8 cellular contexts compared by ENCODE assay signal in genomic region chr2:233354971-233355574, GRCh38. TPM values are rescaled to one million over a fixed set of nuclear protein-coding genes. Genes with fewer than 3 reads are reported as not detected.
DNase-seq lines count a peak whose midpoint lies in the region; ATAC-seq and TF ChIP-seq lines count a peak whose summit lies in the region.

No MANE protein-coding gene starts in this region.

- H2AK5ac ChIP-seq in trophoblast cell (ENCODE audit: low read length) = no peak overlapping the region

- peaks cover 7% of the 10 kb centered on the region for H3K79me2 ChIP-seq in trophoblast cell (ENCODE audit: control insufficient read depth, insufficient read depth, low read length, poor library complexity)

- H2BK12ac ChIP-seq in trophoblast cell (ENCODE audit: low read length) = no peak overlapping the region

- ATAC-seq in activated CD4-positive, CD25-positive, alpha-beta regulatory T cell treated with anti-CD3 and anti-CD28 coated beads, Interleukin-2, amount 50 U/mL, for 24 hours = no peak

- WGBS in trophoblast cell (ENCODE audit: extremely low coverage, insufficient coverage, insufficient read length) = no CpG with 5 or more reads among the region's 46 CpGs

- H2AFZ ChIP-seq in trophoblast cell (ENCODE audit: insufficient read depth, low read length, poor library complexity) = no peak overlapping the region

- H3K4me3 ChIP-seq in HL-60 (replicated peaks; ENCODE audit: insufficient read depth, low read length) (peak overlapping the region; percentile 90), trophoblast cell (ENCODE audit: low read depth, low read length) (peak overlapping the region; percentile 94)

- H3K27ac ChIP-seq in HL-60 (replicated peaks) (0 out of 2 replicates have a peak overlapping the region, but pooled peaks have one; percentile 26), trophoblast cell (ENCODE audit: low read depth, low read length) (no peak overlapping the region)

- no peak overlapping the region for H3K4ac ChIP-seq in trophoblast cell (ENCODE audit: low read depth, low read length)

- H3K9me3 ChIP-seq in trophoblast cell (ENCODE audit: insufficient read depth, low read depth, low read length) = peaks cover 2% of the 10 kb centered on the region

- H3K27me3 ChIP-seq in HL-60 (ENCODE audit: insufficient read depth, poor library complexity, severe bottlenecking) = no peaks in the 10 kb centered on the region
- H3K27me3 ChIP-seq in trophoblast cell (ENCODE audit: insufficient read depth, low read length) = no peaks in the 10 kb centered on the region

- TF ChIP-seq CTCF in HL-60 (IDR thresholded peaks at IDR 0.05; ENCODE audit: insufficient read depth, low read length) = no peak

- H4K12ac ChIP-seq in trophoblast cell (ENCODE audit: low read depth, low read length) = peak overlapping the region; percentile 2

- peak overlapping the region; percentile 75 for H3K9ac ChIP-seq in trophoblast cell (ENCODE audit: low read length)

- peak overlapping the region; percentile 99 for H3K4me2 ChIP-seq in trophoblast cell (ENCODE audit: low read length)

- peak overlapping the region; percentile 66 for H3K18ac ChIP-seq in trophoblast cell (ENCODE audit: low read length)

- peaks cover 15 to 29% of the 10 kb centered on the region in 2 experiments for H3K4me1 ChIP-seq in trophoblast cell (ENCODE audit: control insufficient read depth in 1 of 2, insufficient read depth in 2 of 2, low read length in 2 of 2)

- peak overlapping the region; percentile 3 for H2BK120ac ChIP-seq in trophoblast cell (ENCODE audit: insufficient read depth, low read length, poor library complexity)

- peaks cover 14% of the 10 kb centered on the region for H3K79me1 ChIP-seq in trophoblast cell (ENCODE audit: low read length)

- H3K36me3 ChIP-seq in trophoblast cell (ENCODE audit: control insufficient read depth in 1 of 2, insufficient read depth in 2 of 2, low read length in 2 of 2) = no peaks in the 10 kb centered on the region

- H3K23ac ChIP-seq in trophoblast cell (ENCODE audit: low read length) = peak overlapping the region; percentile 48

- H4K8ac ChIP-seq in trophoblast cell (ENCODE audit: low read depth, low read length) = peak overlapping the region; percentile 22

- peak; percentile 37 for DNase-seq in activated CD4-positive, CD25-positive, alpha-beta regulatory T cell treated with anti-CD3 and anti-CD28 coated beads, Interleukin-2, amount 50 U/mL, for 72 hours
- DNase-seq in HL-60 (ENCODE audit: low read depth in 1 of 2, low spot score in 1 of 2) = peak in 1 of 2 experiments; percentile 28
- DNase-seq in activated CD8-positive, alpha-beta memory T cell treated with anti-CD3 and anti-CD28 coated beads, Interleukin-2, amount 50 U/mL, for 4 hours = peak; percentile 24
- peak; percentile 22 for DNase-seq in glomerular visceral epithelial cell (ENCODE audit: extremely low spot score)
- no peak for DNase-seq in trophoblast cell
- no peak for DNase-seq in DMS114 treated with DMSO at 0.1 percent for 48 hours (lab: John Stamatoyannopoulos, UW; ENCODE audit: unreplicated experiment)
- DNase-seq in effector CD4-positive, alpha-beta T cell = no peak

- no peak overlapping the region for H2BK5ac ChIP-seq in trophoblast cell (ENCODE audit: low read depth, low read length, poor library complexity)

- H3K14ac ChIP-seq in trophoblast cell (ENCODE audit: low read length) = peak overlapping the region; percentile 21

- H4K91ac ChIP-seq in trophoblast cell (ENCODE audit: low read depth, low read length) = no peak overlapping the region

RNA-seq across cellular contexts. Expression of gene DGKD, which starts 0.8 kb away (rescaled TPM):
- polyA plus RNA-seq in trophoblast cell (2013) = 14.2 and 15.7 TPM in 2 replicates

RNA-seq across cellular contexts. Expression of gene SAG, which starts 47.5 kb away (rescaled TPM):
- polyA plus RNA-seq in trophoblast cell (2013) = under 0.01 TPM in 1 of 2 replicates, not detected in the other

Comparison
In these comparisons a context has a peak if more than half of its experiments do, and no peak if none do; other contexts are left out.
1. DNase-seq: peak in activated CD4-positive, CD25-positive, alpha-beta regulatory T cell treated with anti-CD3 and anti-CD28 coated beads, Interleukin-2, amount 50 U/mL, for 72 hours (single experiment), activated CD8-positive, alpha-beta memory T cell treated with anti-CD3 and anti-CD28 coated beads, Interleukin-2, amount 50 U/mL, for 4 hours (single experiment) and glomerular visceral epithelial cell (single experiment); none in trophoblast cell (0 of 2), DMS114 treated with DMSO at 0.1 percent for 48 hours (single experiment) and effector CD4-positive, alpha-beta T cell (single experiment).